ENCODE assay signal across 14 cellular contexts in the genomic region with DNA sequence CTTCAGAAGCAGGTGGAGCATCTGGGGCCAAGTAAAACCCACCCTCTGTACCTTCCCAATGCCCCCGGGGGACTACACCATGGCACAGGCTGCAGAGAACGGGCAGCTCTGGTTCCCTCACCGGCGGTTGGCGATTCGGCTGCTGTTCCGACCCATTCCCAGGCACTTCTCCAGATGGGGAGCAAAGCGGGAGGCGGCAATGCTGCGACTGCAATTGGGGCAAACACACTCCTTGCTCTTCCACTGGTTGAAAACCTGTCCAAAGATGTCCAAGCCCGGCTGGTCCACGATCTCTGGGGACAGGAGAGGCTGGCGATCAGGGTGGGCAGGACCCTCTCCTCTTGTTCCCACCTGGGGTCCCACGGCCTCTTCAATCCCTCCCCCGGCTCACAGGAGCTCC. TPM values are rescaled to one million over a fixed set of nuclear protein-coding genes. Genes with fewer than 3 reads are reported as not detected.
DNase-seq lines count a peak whose midpoint lies in the region; ATAC-seq and TF ChIP-seq lines count a peak whose summit lies in the region.
"Had no signal": no experiment of that assay in that cellular context is flagged by ENCODE, and none has a peak within 500 bp of the region (broad histone marks: within the 10 kb centered on the region; RNA-seq: fewer than 3 reads in every experiment).

No MANE protein-coding gene starts in this region.

- no peak for ATAC-seq in stimulated activated memory B cell treated with anti-CD40 and anti-IgM and Interleukin-4, amounts not matched to agents 10 μg/mL and 1 μg/mL and 100 μg/mL, for 72 hours
- no peak for ATAC-seq in Right ventricle myocardium inferior

- intact Hi-C loops in Right ventricle myocardium inferior (cut with DNase I): no loop called here

- no peak overlapping the region for H3K4me2 ChIP-seq in fibroblast of lung (ENCODE audit: extremely low read depth, insufficient read depth, low read length)

- peaks cover 37% of the 10 kb centered on the region for H3K36me3 Mint-ChIP-seq in T-helper 1 cell treated with Interleukin-12 subunit alpha and Interleukin-12 subunit beta and Interleukin-4 antibody, amounts not matched to agents 30 μg/mL and 1 μg/mL, for 36 hours (ENCODE audit: low read depth)
- peaks cover 45% of the 10 kb centered on the region for H3K36me3 Mint-ChIP-seq in stimulated activated memory B cell treated with anti-CD40 and anti-IgM and Interleukin-4, amounts not matched to agents 10 μg/mL and 1 μg/mL and 100 μg/mL, for 72 hours

- no peaks in the 10 kb centered on the region for H3K27me3 Mint-ChIP-seq in T-helper 1 cell treated with Interleukin-12 subunit alpha and Interleukin-12 subunit beta and Interleukin-4 antibody, amounts not matched to agents 30 μg/mL and 1 μg/mL, for 36 hours (ENCODE audit: low read depth)
- H3K27me3 Mint-ChIP-seq in stimulated activated memory B cell treated with anti-CD40 and anti-IgM and Interleukin-4, amounts not matched to agents 10 μg/mL and 1 μg/mL and 100 μg/mL, for 72 hours: no peaks in the 10 kb centered on the region

- no peak overlapping the region for H3K4me3 ChIP-seq in fibroblast of lung (replicated peaks in 1 of 4; ENCODE audit: control extremely low read depth in 1 of 4, insufficient read depth in 1 of 4, low read depth in 3 of 4, low read length in 4 of 4)

- H3K79me2 ChIP-seq in fibroblast of lung (ENCODE audit: control insufficient read depth, insufficient read depth, low read length): peaks cover 23% of the 10 kb centered on the region

- peaks cover 23% of the 10 kb centered on the region for H3K4me1 Mint-ChIP-seq in T-helper 1 cell treated with Interleukin-12 subunit alpha and Interleukin-12 subunit beta and Interleukin-4 antibody, amounts not matched to agents 30 μg/mL and 1 μg/mL, for 36 hours (ENCODE audit: low read depth)
- H3K4me1 Mint-ChIP-seq in stimulated activated memory B cell treated with anti-CD40 and anti-IgM and Interleukin-4, amounts not matched to agents 10 μg/mL and 1 μg/mL and 100 μg/mL, for 72 hours: peaks cover 31% of the 10 kb centered on the region

- H3K4me3 Mint-ChIP-seq in T-helper 1 cell treated with Interleukin-12 subunit alpha and Interleukin-12 subunit beta and Interleukin-4 antibody, amounts not matched to agents 30 μg/mL and 1 μg/mL, for 36 hours: peak overlapping the region; percentile 90
- H3K4me3 Mint-ChIP-seq in stimulated activated memory B cell treated with anti-CD40 and anti-IgM and Interleukin-4, amounts not matched to agents 10 μg/mL and 1 μg/mL and 100 μg/mL, for 72 hours: no peak overlapping the region

- H3K36me3 ChIP-seq in fibroblast of lung (ENCODE audit: control insufficient read depth, insufficient read depth, low read length): peaks cover 30% of the 10 kb centered on the region

- no peaks in the 10 kb centered on the region for H3K9me3 ChIP-seq in fibroblast of lung (ENCODE audit: control insufficient read depth, insufficient read depth, low read depth, low read length)

- H3K27ac ChIP-seq in VCaP (peak overlapping the region; percentile 97), fibroblast of lung (ENCODE audit: insufficient read depth, low read length) (no peak overlapping the region)

- H4K20me1 ChIP-seq in fibroblast of lung (ENCODE audit: control insufficient read depth, extremely low read depth, insufficient read depth, low read length): no peaks in the 10 kb centered on the region

- peak overlapping the region; percentile 16 for H3K9ac ChIP-seq in fibroblast of lung (ENCODE audit: insufficient read depth, low read length)

- H2AFZ ChIP-seq in fibroblast of lung (ENCODE audit: low read length): no peak overlapping the region

- H3K27me3 ChIP-seq in fibroblast of lung (ENCODE audit: control insufficient read depth, insufficient read depth, low read length): no peaks in the 10 kb centered on the region

- H3K9me3 Mint-ChIP-seq in T-helper 1 cell treated with Interleukin-12 subunit alpha and Interleukin-12 subunit beta and Interleukin-4 antibody, amounts not matched to agents 30 μg/mL and 1 μg/mL, for 36 hours: no peaks in the 10 kb centered on the region
- H3K9me3 Mint-ChIP-seq in stimulated activated memory B cell treated with anti-CD40 and anti-IgM and Interleukin-4, amounts not matched to agents 10 μg/mL and 1 μg/mL and 100 μg/mL, for 72 hours: no peaks in the 10 kb centered on the region
- H3K9me3 Mint-ChIP-seq: mesothelial cell of epicardium had no signal

- DNase-seq in T-helper 1 cell (no peak), fibroblast of lung (ENCODE audit: low read depth in 2 of 2) (no peak), Right ventricle myocardium inferior (ENCODE audit: missing footprints) (no peak), globus pallidus (ENCODE audit: low spot score) (no peak), COLO829 (ENCODE audit: low spot score) (no peak)
- DNase-seq: DMS79, H7, NCI-H1105, NCI-H510A had no signal

- H3K4me1 ChIP-seq in fibroblast of lung (ENCODE audit: control insufficient read depth, extremely low read depth, insufficient read depth, low read length): peaks cover 6% of the 10 kb centered on the region

- TF ChIP-seq CTCF in VCaP (conservative IDR thresholded peaks at IDR 0.05): no peak
- TF ChIP-seq CTCF in fibroblast of lung (conservative IDR thresholded peaks at IDR 0.05 in 1 of 2, IDR thresholded peaks at IDR 0.05 in 1 of 2; ENCODE audit: low read depth in 1 of 2, low read length in 2 of 2): no peak

- H3K27ac Mint-ChIP-seq in T-helper 1 cell treated with Interleukin-12 subunit alpha and Interleukin-12 subunit beta and Interleukin-4 antibody, amounts not matched to agents 30 μg/mL and 1 μg/mL, for 36 hours: no peak overlapping the region
- peak overlapping the region; percentile 86 for H3K27ac Mint-ChIP-seq in stimulated activated memory B cell treated with anti-CD40 and anti-IgM and Interleukin-4, amounts not matched to agents 10 μg/mL and 1 μg/mL and 100 μg/mL, for 72 hours

RNA-seq across cellular contexts. Expression of gene ATXN7L3, which starts 2.6 kb away (rescaled TPM):
- 33.6 and 36.5 TPM in 2 replicates for total RNA-seq in fibroblast of lung
- 31.8 and 34.8 TPM in 2 replicates for polyA plus RNA-seq in fibroblast of lung
- 32.2 and 32.5 TPM in 2 replicates for polyA plus RNA-seq in fibroblast of lung (2012)
- polyA minus RNA-seq in fibroblast of lung (ENCODE audit: low replicate concordance): 60.1 and 67.0 TPM in 2 replicates
- total RNA-seq in Right ventricle myocardium inferior: 40.8 TPM

RNA-seq across cellular contexts. Expression of gene TMUB2, which starts 10.3 kb away (rescaled TPM):
- 36.2 and 45.4 TPM in 2 replicates for total RNA-seq in fibroblast of lung
- 33.1 and 37.3 TPM in 2 replicates for polyA plus RNA-seq in fibroblast of lung
- 28.1 and 31.8 TPM in 2 replicates for polyA plus RNA-seq in fibroblast of lung (2012)
- 40.5 and 47.1 TPM in 2 replicates for polyA minus RNA-seq in fibroblast of lung (ENCODE audit: low replicate concordance)
- 20.8 TPM for total RNA-seq in Right ventricle myocardium inferior

RNA-seq across cellular contexts. Expression of gene UBTF, which starts 22.4 kb away (rescaled TPM):
- total RNA-seq in fibroblast of lung (42.1 and 49.8 TPM in 2 replicates), Right ventricle myocardium inferior (57.5 TPM)
- polyA plus RNA-seq in fibroblast of lung: 25.1 and 34.3 TPM in 2 replicates
- polyA plus RNA-seq in fibroblast of lung (2012): 47.9 and 55.9 TPM in 2 replicates
- 33.1 and 43.0 TPM in 2 replicates for polyA minus RNA-seq in fibroblast of lung (ENCODE audit: low replicate concordance)

RNA-seq across cellular contexts. Expression of gene ASB16, which starts 26.6 kb away (rescaled TPM):
- total RNA-seq in fibroblast of lung (under 0.01 and 0.17 TPM in 2 replicates), Right ventricle myocardium inferior (14.5 TPM)
- polyA plus RNA-seq in fibroblast of lung: 0.07 TPM in 1 of 2 replicates, not detected in the other
- 0.48 and 0.63 TPM in 2 replicates for polyA plus RNA-seq in fibroblast of lung (2012)
- 1.1 and 1.5 TPM in 2 replicates for polyA minus RNA-seq in fibroblast of lung (ENCODE audit: low replicate concordance)
- total RNA-seq: temporal lobe had no signal

RNA-seq across cellular contexts. Expression of gene HROB, which starts 55.4 kb away (rescaled TPM):
- 1.0 and 1.5 TPM in 2 replicates for total RNA-seq in fibroblast of lung
- polyA plus RNA-seq in fibroblast of lung: 1.8 and 4.7 TPM in 2 replicates
- 1.4 and 4.5 TPM in 2 replicates for polyA plus RNA-seq in fibroblast of lung (2012)
- polyA minus RNA-seq in fibroblast of lung (ENCODE audit: low replicate concordance): 2.3 and 16.6 TPM in 2 replicates
- 2.0 TPM for total RNA-seq in Right ventricle myocardium inferior
